Comparison of ENCODE assay signal across 8 cellular contexts in the genomic region with DNA sequence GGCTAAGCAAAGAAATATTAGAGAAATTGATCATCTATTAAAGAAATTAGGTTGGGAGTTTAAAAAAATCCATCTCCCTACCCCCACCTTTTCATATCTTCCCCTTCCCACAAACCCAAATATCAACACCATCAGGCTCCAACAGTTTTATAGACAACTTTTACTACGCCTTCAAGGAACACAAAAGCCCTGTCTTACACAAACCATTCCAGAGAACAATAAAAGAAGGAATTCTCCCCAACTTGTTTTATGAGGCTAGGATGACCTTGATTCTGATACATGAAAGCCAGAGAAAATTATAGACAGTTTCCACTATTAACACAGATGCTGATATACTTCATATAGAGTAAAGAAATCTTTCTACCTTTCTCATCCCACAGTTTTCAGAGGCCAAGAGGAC.
"Had no signal": no experiment of that assay in that cellular context is flagged by ENCODE, and none has a peak within 500 bp of the region (broad histone marks: within the 10 kb centered on the region; RNA-seq: fewer than 3 reads in every experiment).

No MANE protein-coding gene starts in this region.

- H2AFZ ChIP-seq: GM23338 had no signal

- H3K27ac Mint-ChIP-seq: GM23338, H9, IgD-negative memory B cell had no signal

- H3K4me2 ChIP-seq: GM23338 had no signal

- DNase-seq: H9, HCEC 1CT, KBM-7 had no signal

- H3K4me3 ChIP-seq: GM23338 had no signal

- FAIRE-seq: H1, H54, HTR-8/SVneo had no signal

- H3K4me1 Mint-ChIP-seq: GM23338, H9, IgD-negative memory B cell had no signal

- H3K36me3 Mint-ChIP-seq: IgD-negative memory B cell had no signal

- ATAC-seq: GM23338 had no signal

- H3K4me3 Mint-ChIP-seq: GM23338, H9, IgD-negative memory B cell had no signal

- H3K27me3 Mint-ChIP-seq: IgD-negative memory B cell had no signal
